17 cellular contexts compared by ENCODE assay signal in the genomic region with DNA sequence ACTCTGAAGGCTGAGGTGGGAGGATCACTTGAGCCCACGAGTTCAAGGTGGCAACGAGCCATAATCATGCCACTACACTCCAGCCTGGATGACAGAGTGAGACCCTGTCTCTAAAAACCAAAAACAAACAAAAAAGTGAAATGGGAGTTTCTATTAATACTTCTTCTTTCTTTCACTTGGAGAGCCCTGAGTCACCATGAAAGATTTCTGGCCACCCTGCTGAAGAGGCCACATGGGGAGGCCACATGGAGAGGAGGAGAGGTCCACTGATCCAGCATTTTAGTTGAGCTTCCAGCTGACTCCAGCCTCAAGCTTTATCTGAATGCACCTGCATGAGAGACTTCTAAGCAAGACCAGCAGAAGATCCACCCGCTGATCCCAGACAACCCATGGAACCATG.
DNase-seq lines count a peak whose midpoint lies in the region; ATAC-seq, FAIRE-seq and TF ChIP-seq lines count a peak whose summit lies in the region.
"Had no signal": no experiment of that assay in that cellular context is flagged by ENCODE, and none has a peak within 500 bp of the region (broad histone marks: within the 10 kb centered on the region; RNA-seq: fewer than 3 reads in every experiment).

No MANE protein-coding gene starts in this region.

- no peak overlapping the region for H2BK5ac ChIP-seq in IMR-90 (ENCODE audit: low read depth, low read length, poor library complexity, severe bottlenecking)

- H3K4me1 ChIP-seq in IMR-90 (ENCODE audit: control insufficient read depth, insufficient read depth, low read length) (no peaks in the 10 kb centered on the region; the same call in 1 of the 2 replicates), pancreas (peaks cover 0 to 6% (median 4%) of the 10 kb centered on the region in 3 donors), uterus (no peaks in the 10 kb centered on the region)

- no peak overlapping the region for H3K27ac ChIP-seq in IMR-90 (ENCODE audit: insufficient read depth, low read length)
- H3K27ac ChIP-seq in brain microvascular endothelial cell = no peak overlapping the region
- peak overlapping the region in 3 of 4 donors; percentile 11 to 58 (median 28) for H3K27ac ChIP-seq in pancreas
- H3K27ac ChIP-seq in uterus = no peak overlapping the region
- H3K27ac ChIP-seq: HL-60, Peyer's patch had no signal

- no peak overlapping the region for H3K4me3 Mint-ChIP-seq in activated CD4-positive, alpha-beta memory T cell treated with anti-CD3 and anti-CD28 coated beads for 36 hours

- no peak overlapping the region for H2BK15ac ChIP-seq in IMR-90 (ENCODE audit: low read depth, low read length)

- H2AK5ac ChIP-seq in IMR-90 (ENCODE audit: low read depth, low read length) = no peak overlapping the region

- TF ChIP-seq RAD21 in IMR-90 (IDR thresholded peaks at IDR 0.05; ENCODE audit: low read length) = no peak

- BruUV-seq in IMR-90 (replicated peaks; lab: Mats Ljungman, UMichigan) = no TSS peak

- no peak overlapping the region for H3K23ac ChIP-seq in IMR-90 (ENCODE audit: low read depth, low read length)

- ATAC-seq in IMR-90 (ENCODE audit: low read depth) (no peak), pancreas (no peak)

- FAIRE-seq in pancreas (lab: Jason Lieb, UNC) = no peak

- H3K36me3 ChIP-seq in IMR-90 (ENCODE audit: control insufficient read depth, insufficient read depth, low read length) (no peaks in the 10 kb centered on the region), brain microvascular endothelial cell (replicated peaks) (no peaks in the 10 kb centered on the region), pancreas (no peaks in the 10 kb centered on the region), uterus (no peaks in the 10 kb centered on the region)
- H3K36me3 ChIP-seq: Peyer's patch had no signal

- H4K5ac ChIP-seq in IMR-90 (ENCODE audit: low read depth, low read length) = no peak overlapping the region

- no peak overlapping the region for H3K27ac Mint-ChIP-seq in activated CD4-positive, alpha-beta memory T cell treated with anti-CD3 and anti-CD28 coated beads for 36 hours

- no peaks in the 10 kb centered on the region for H4K20me1 ChIP-seq in IMR-90 (ENCODE audit: insufficient read depth, low read length)

- no peak overlapping the region for H3K4ac ChIP-seq in IMR-90 (ENCODE audit: low read depth, low read length)

- in situ Hi-C loops in IMR-90 (cut with MboI; ENCODE audit: low sequenced_read_pairs) (no loop called here), brain microvascular endothelial cell (cut with HindIII; ENCODE audit: low pct_ligation_motif_present, low sequenced_read_pairs) (no loop called here)

- TF ChIP-seq CTCF in AG10803 (conservative IDR thresholded peaks at IDR 0.05; ENCODE audit: low read length) (no peak), IMR-90 (conservative IDR thresholded peaks at IDR 0.05; ENCODE audit: low read depth, low read length) (no peak), brain microvascular endothelial cell (IDR thresholded peaks at IDR 0.05; ENCODE audit: low read depth, low read length, missing control alignments) (no peak), pancreas (IDR thresholded peaks at IDR 0.05) (no peak), uterus (IDR thresholded peaks at IDR 0.05) (no peak)

- no peak overlapping the region for H2AK9ac ChIP-seq in IMR-90 (replicated peaks; ENCODE audit: low read depth, low read length, poor library complexity)

- H2BK120ac ChIP-seq in IMR-90 (ENCODE audit: low read depth, low read length) = no peak overlapping the region

- no peak overlapping the region for H3K4me3 ChIP-seq in AG10803 (ENCODE audit: low read length)
- H3K4me3 ChIP-seq in IMR-90 (ENCODE audit: insufficient read depth, low read depth, low read length) = no peak overlapping the region
- H3K4me3 ChIP-seq in brain microvascular endothelial cell (ENCODE audit: low read depth, low read length) = no peak overlapping the region
- no peak overlapping the region for H3K4me3 ChIP-seq in pancreas
- no peak overlapping the region for H3K4me3 ChIP-seq in uterus
- H3K4me3 ChIP-seq: Peyer's patch had no signal

- H3K9ac ChIP-seq in IMR-90 (ENCODE audit: low read depth, low read length) = no peak overlapping the region

- intact Hi-C loops in IMR-90 (cut with micrococcal nuclease) = no loop called here
- intact Hi-C loops in pancreas (cut with DNase I) = no loop called here
- intact Hi-C loops in activated CD4-positive, alpha-beta memory T cell treated with anti-CD3 and anti-CD28 coated beads for 36 hours (cut with micrococcal nuclease) = no loop called here
- intact Hi-C loops in uterus (cut with DNase I; ENCODE audit: low total_unique reads) = no loop called here

- no peak overlapping the region for H4K91ac ChIP-seq in IMR-90 (ENCODE audit: insufficient read depth, low read depth, low read length)

- CTCF ChIA-PET in IMR-90 (lab: Yijun Ruan, JAX) = no interaction called here
- CTCF ChIA-PET in activated CD4-positive, alpha-beta memory T cell treated with anti-CD3 and anti-CD28 coated beads for 36 hours (lab: Charles Lee) = interaction anchor here (0.6 kb wide), 1 partner anchor 15 kb away, joined by 3 read pairs; no protein-coding TSS in a partner anchor

- no peak overlapping the region for H2AFZ ChIP-seq in IMR-90 (replicated peaks; ENCODE audit: low read length, poor library complexity)

- WGBS in IMR-90 (ENCODE audit: extremely low coverage in 2 of 2, insufficient read length in 1 of 2), 2 experiments = no CpG with 5 or more reads among the region's 3 CpGs
- 52 to 60% methylated on average over 3 of the region's 3 CpGs for WGBS in pancreas, 2 donors

- H2BK20ac ChIP-seq in IMR-90 (ENCODE audit: low read depth, low read length) = no peak overlapping the region

- no peak overlapping the region for H3K14ac ChIP-seq in IMR-90 (replicated peaks; ENCODE audit: low read depth, low read length)

- no peak overlapping the region for H3K18ac ChIP-seq in IMR-90 (ENCODE audit: low read depth, low read length)

- H3K79me1 ChIP-seq in IMR-90 (ENCODE audit: low read depth in 1 of 2, low read length in 2 of 2) = no peaks in the 10 kb centered on the region

- DNase-seq in AG10803 (ENCODE audit: low read depth) (peak; percentile 8), IMR-90 (no peak), brain microvascular endothelial cell (peak; percentile 11), pancreas (no peak), uterus (no peak)
- no peak for DNase-seq in activated CD4-positive, alpha-beta memory T cell treated with anti-CD3 and anti-CD28 coated beads for 36 hours
- DNase-seq in activated naive CD4-positive, alpha-beta T cell treated with Interleukin-2 at 50 U/mL for 16 hours = no peak
- DNase-seq: Caco-2, GOT3, NCI-H1105 treated with DMSO at 0.1 percent for 48 hours, NCI-H1694 treated with DMSO at 0.1 percent for 48 hours, NCI-H2107, NCI-H2227 treated with DMSO at 0.1 percent for 48 hours, NCI-H524 treated with DMSO at 0.1 percent for 48 hours, Peyer's patch, SHP77 had no signal

- H3K27me3 Mint-ChIP-seq in activated CD4-positive, alpha-beta memory T cell treated with anti-CD3 and anti-CD28 coated beads for 36 hours = peaks cover 6% of the 10 kb centered on the region

- POLR2A ChIA-PET in IMR-90 (lab: Charles Lee; ENCODE audit: unreplicated experiment) = no interaction called here
- POLR2A ChIA-PET in activated CD4-positive, alpha-beta memory T cell treated with anti-CD3 and anti-CD28 coated beads for 36 hours (lab: Charles Lee) = no interaction called here

- H3K4me1 Mint-ChIP-seq in activated CD4-positive, alpha-beta memory T cell treated with anti-CD3 and anti-CD28 coated beads for 36 hours (ENCODE audit: low read depth) = no peaks in the 10 kb centered on the region

- H4K8ac ChIP-seq in IMR-90 (ENCODE audit: low read depth in 2 of 2, low read length in 2 of 2) = no peak overlapping the region

- H3K36me3 Mint-ChIP-seq in activated CD4-positive, alpha-beta memory T cell treated with anti-CD3 and anti-CD28 coated beads for 36 hours = no peaks in the 10 kb centered on the region

- no peaks in the 10 kb centered on the region for H3K9me1 ChIP-seq in IMR-90 (ENCODE audit: insufficient read depth, low read length)

- dilution Hi-C loops in IMR-90 (cut with HindIII; ENCODE audit: low sequenced_read_pairs, unreplicated experiment) = no loop called here

- TF ChIP-seq POLR2A in IMR-90 (IDR thresholded peaks at IDR 0.05; ENCODE audit: low read depth, low read length) (no peak), uterus (IDR thresholded peaks at IDR 0.05) (no peak)

- H3K4me2 ChIP-seq in IMR-90 (ENCODE audit: low read depth, low read length) = no peak overlapping the region

- H3K27me3 ChIP-seq in IMR-90 (ENCODE audit: control insufficient read depth, insufficient read depth, low read length) = peaks cover 13% of the 10 kb centered on the region
- no peaks in the 10 kb centered on the region for H3K27me3 ChIP-seq in brain microvascular endothelial cell (replicated peaks)
- no peaks in the 10 kb centered on the region for H3K27me3 ChIP-seq in pancreas
- H3K27me3 ChIP-seq in uterus = no peaks in the 10 kb centered on the region
- H3K27me3 ChIP-seq: Peyer's patch had no signal

- no peak overlapping the region for H3K56ac ChIP-seq in IMR-90 (ENCODE audit: extremely low read depth, insufficient read depth, low read length)

- no peaks in the 10 kb centered on the region for H3K9me3 Mint-ChIP-seq in activated CD4-positive, alpha-beta memory T cell treated with anti-CD3 and anti-CD28 coated beads for 36 hours

- H3K9me3 ChIP-seq in IMR-90 (ENCODE audit: control insufficient read depth, insufficient read depth, low read length) (no peaks in the 10 kb centered on the region), pancreas (no peaks in the 10 kb centered on the region), uterus (no peaks in the 10 kb centered on the region)
- H3K9me3 ChIP-seq: Caco-2, Peyer's patch had no signal

TF ChIP-seq in IMR-90, 13 proteins besides CTCF, POLR2A, EP300 and RAD21:
- no peak for TF ChIP-seq CHD1 (IDR thresholded peaks at IDR 0.05; ENCODE audit: low read depth, low read length)
- no peak for TF ChIP-seq MAFK (IDR thresholded peaks at IDR 0.05; ENCODE audit: low read depth, low read length)
- 0 out of 2 replicates have a peak, but pooled peaks have one; percentile 29 for TF ChIP-seq MXI1 (IDR thresholded peaks at IDR 0.05; ENCODE audit: borderline replicate concordance, low read depth, low read length)
- TF ChIP-seq, protein P1, sequence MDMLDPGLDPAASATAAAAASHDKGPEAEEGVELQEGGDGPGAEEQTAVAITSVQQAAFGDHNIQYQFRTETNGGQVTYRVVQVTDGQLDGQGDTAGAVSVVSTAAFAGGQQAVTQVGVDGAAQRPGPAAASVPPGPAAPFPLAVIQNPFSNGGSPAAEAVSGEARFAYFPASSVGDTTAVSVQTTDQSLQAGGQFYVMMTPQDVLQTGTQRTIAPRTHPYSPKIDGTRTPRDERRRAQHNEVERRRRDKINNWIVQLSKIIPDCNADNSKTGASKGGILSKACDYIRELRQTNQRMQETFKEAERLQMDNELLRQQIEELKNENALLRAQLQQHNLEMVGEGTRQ (IDR thresholded peaks at IDR 0.05; ENCODE audit: low read depth, low read length) = peak; percentile 61; the same call in 1 of the 2 replicates
- no peak for TF ChIP-seq FOS (IDR thresholded peaks at IDR 0.05; ENCODE audit: low read depth, low read length)
- no peak for TF ChIP-seq SMC3 (IDR thresholded peaks at IDR 0.05; ENCODE audit: low read depth, low read length)
- no peak for TF ChIP-seq RFX5 (IDR thresholded peaks at IDR 0.05; ENCODE audit: low read depth, low read length)
TF ChIP-seq in IMR-90: peak in this region for 2.

Comparison
In these comparisons a context has a peak if more than half of its experiments do, and no peak if none do; other contexts are left out.
1. DNase-seq: peak in AG10803 (single experiment) and brain microvascular endothelial cell (single experiment); none in IMR-90 (single experiment), pancreas (0 of 6), activated CD4-positive, alpha-beta memory T cell treated with anti-CD3 and anti-CD28 coated beads for 36 hours (single experiment), activated naive CD4-positive, alpha-beta T cell treated with Interleukin-2 at 50 U/mL for 16 hours (single experiment) and uterus (0 of 2).
2. H3K27ac ChIP-seq: peak in pancreas (3 of 4); none in IMR-90 (single experiment), brain microvascular endothelial cell (single experiment) and uterus (0 of 2).